ENCODE assay signal across 1 cellular context in the genomic region with DNA sequence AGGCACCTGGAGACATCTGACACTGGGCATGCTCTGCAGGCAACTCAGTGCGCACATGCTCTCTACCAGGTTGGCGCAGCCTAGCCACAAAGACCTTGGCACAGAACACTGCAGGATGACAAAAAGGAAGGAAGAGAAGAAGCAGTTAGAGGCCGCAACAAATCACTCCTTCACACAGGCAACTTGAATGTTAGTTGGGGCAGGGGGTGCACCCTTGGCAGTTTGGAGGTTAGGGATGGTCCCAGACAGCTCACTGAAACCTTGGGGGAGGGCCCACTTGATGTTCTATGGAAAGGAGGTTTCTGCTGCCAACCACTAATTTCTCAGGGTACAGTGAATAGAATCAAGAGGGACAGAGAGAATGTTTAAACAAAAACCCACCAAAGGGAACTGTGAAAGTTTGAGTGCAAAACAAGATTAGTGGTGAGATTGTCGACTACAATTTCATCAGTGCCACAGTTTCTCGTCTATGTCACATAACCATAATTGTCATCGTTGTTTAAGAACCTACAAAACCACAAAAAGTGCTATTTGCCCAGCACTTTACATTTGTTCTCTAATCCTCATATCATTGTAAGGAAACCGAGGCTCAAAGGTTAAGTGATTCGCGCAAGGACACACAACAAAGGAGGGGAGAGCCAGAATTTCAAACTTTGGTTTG.
TF ChIP-seq lines count a peak whose summit lies in the region.

No MANE protein-coding gene starts in this region.

TF ChIP-seq in GM12878, 131 proteins besides CTCF, POLR2A, EP300 and RAD21 (continued from another document and continues in another):
- TF ChIP-seq, protein P1, sequence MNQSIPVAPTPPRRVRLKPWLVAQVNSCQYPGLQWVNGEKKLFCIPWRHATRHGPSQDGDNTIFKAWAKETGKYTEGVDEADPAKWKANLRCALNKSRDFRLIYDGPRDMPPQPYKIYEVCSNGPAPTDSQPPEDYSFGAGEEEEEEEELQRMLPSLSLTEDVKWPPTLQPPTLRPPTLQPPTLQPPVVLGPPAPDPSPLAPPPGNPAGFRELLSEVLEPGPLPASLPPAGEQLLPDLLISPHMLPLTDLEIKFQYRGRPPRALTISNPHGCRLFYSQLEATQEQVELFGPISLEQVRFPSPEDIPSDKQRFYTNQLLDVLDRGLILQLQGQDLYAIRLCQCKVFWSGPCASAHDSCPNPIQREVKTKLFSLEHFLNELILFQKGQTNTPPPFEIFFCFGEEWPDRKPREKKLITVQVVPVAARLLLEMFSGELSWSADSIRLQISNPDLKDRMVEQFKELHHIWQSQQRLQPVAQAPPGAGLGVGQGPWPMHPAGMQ (IDR thresholded peaks at IDR 0.05; ENCODE audit: borderline replicate concordance) = no peak
- TF ChIP-seq, protein P2, sequence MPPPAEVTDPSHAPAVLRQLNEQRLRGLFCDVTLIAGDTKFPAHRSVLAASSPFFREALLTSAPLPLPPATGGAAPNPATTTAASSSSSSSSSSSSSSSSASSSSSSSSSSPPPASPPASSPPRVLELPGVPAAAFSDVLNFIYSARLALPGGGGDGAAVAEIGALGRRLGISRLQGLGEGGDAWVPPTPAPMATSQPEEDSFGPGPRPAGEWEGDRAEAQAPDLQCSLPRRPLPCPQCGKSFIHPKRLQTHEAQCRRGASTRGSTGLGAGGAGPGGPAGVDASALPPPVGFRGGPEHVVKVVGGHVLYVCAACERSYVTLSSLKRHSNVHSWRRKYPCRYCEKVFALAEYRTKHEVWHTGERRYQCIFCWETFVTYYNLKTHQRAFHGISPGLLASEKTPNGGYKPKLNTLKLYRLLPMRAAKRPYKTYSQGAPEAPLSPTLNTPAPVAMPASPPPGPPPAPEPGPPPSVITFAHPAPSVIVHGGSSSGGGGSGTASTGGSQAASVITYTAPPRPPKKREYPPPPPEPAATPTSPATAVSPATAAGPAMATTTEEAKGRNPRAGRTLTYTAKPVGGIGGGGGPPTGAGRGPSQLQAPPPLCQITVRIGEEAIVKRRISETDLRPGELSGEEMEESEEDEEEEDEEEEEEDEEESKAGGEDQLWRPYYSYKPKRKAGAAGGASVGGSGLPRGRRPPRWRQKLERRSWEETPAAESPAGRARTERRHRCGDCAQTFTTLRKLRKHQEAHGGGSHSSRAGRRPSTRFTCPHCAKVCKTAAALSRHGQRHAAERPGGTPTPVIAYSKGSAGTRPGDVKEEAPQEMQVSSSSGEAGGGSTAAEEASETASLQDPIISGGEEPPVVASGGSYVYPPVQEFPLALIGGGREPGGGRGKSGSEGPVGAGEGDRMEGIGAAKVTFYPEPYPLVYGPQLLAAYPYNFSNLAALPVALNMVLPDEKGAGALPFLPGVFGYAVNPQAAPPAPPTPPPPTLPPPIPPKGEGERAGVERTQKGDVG (CRISPR knock-in tag; IDR thresholded peaks at IDR 0.05) = no peak
- TF ChIP-seq HDAC6 (IDR thresholded peaks at IDR 0.05; ENCODE audit: unreplicated experiment) (no peak), HDAC2 (IDR thresholded peaks at IDR 0.05) (no peak), MTA2 (IDR thresholded peaks at IDR 0.05; ENCODE audit: low read depth) (peak; percentile 89), SMC3 (IDR thresholded peaks at IDR 0.05; ENCODE audit: borderline replicate concordance, low read length) (no peak), DPF2 (IDR thresholded peaks at IDR 0.05) (no peak), PML (IDR thresholded peaks at IDR 0.05; ENCODE audit: low read length) (no peak), LARP7 (IDR thresholded peaks at IDR 0.05) (no peak), EZH2 (IDR thresholded peaks at IDR 0.05; ENCODE audit: borderline replicate concordance, control insufficient read depth, low read depth, low read length) (no peak), BRCA1 (IDR thresholded peaks at IDR 0.05; ENCODE audit: low read depth, low read length) (no peak), CREB1 (IDR thresholded peaks at IDR 0.05; ENCODE audit: low read depth) (no peak), ATF7 (IDR thresholded peaks at IDR 0.05; ENCODE audit: low read depth) (peak; percentile 71; the same call in 1 of the 2 replicates), TCF3 (IDR thresholded peaks at IDR 0.05; ENCODE audit: borderline replicate concordance, insufficient read depth, low read depth, low read length) (no peak), YBX1 (IDR thresholded peaks at IDR 0.05) (no peak), SPI1 (IDR thresholded peaks at IDR 0.05; ENCODE audit: borderline replicate concordance, insufficient read depth, low read depth, low read length) (peak; percentile 48; the same call in 1 of the 2 replicates), KAT2A (conservative IDR thresholded peaks at IDR 0.05; ENCODE audit: control insufficient read depth, low read depth, low read length) (no peak), RFX5 (IDR thresholded peaks at IDR 0.05; ENCODE audit: low read depth, low read length) (no peak), STAT1 (conservative IDR thresholded peaks at IDR 0.05) (no peak), IKZF1 (conservative IDR thresholded peaks at IDR 0.05) (peak; percentile 59; the same call in 1 of the 2 replicates), BCL11A (IDR thresholded peaks at IDR 0.05; ENCODE audit: low read depth, low read length) (peak; percentile 21; the same call in 1 of the 2 replicates), RUNX3 (IDR thresholded peaks at IDR 0.05; ENCODE audit: low read length) (peak; percentile 78), MEF2A (IDR thresholded peaks at IDR 0.05; ENCODE audit: insufficient read depth, low read depth, low read length) (no peak), KDM1A (IDR thresholded peaks at IDR 0.05; ENCODE audit: borderline replicate concordance) (no peak), EED (IDR thresholded peaks at IDR 0.05; ENCODE audit: low read depth) (0 out of 2 replicates have a peak, but pooled peaks have one; percentile 25), SREBF2 (IDR thresholded peaks at IDR 0.05; ENCODE audit: low read length) (no peak), CREM (IDR thresholded peaks at IDR 0.05; ENCODE audit: low read depth) (no peak), PAX8 (IDR thresholded peaks at IDR 0.05) (no peak), NR2F1 (conservative IDR thresholded peaks at IDR 0.05) (peak; percentile 45; the same call in 1 of the 2 replicates), RAD51 (IDR thresholded peaks at IDR 0.05) (no peak), ZNF207 (IDR thresholded peaks at IDR 0.05; ENCODE audit: borderline replicate concordance) (no peak)
- TF ChIP-seq, protein P3, sequence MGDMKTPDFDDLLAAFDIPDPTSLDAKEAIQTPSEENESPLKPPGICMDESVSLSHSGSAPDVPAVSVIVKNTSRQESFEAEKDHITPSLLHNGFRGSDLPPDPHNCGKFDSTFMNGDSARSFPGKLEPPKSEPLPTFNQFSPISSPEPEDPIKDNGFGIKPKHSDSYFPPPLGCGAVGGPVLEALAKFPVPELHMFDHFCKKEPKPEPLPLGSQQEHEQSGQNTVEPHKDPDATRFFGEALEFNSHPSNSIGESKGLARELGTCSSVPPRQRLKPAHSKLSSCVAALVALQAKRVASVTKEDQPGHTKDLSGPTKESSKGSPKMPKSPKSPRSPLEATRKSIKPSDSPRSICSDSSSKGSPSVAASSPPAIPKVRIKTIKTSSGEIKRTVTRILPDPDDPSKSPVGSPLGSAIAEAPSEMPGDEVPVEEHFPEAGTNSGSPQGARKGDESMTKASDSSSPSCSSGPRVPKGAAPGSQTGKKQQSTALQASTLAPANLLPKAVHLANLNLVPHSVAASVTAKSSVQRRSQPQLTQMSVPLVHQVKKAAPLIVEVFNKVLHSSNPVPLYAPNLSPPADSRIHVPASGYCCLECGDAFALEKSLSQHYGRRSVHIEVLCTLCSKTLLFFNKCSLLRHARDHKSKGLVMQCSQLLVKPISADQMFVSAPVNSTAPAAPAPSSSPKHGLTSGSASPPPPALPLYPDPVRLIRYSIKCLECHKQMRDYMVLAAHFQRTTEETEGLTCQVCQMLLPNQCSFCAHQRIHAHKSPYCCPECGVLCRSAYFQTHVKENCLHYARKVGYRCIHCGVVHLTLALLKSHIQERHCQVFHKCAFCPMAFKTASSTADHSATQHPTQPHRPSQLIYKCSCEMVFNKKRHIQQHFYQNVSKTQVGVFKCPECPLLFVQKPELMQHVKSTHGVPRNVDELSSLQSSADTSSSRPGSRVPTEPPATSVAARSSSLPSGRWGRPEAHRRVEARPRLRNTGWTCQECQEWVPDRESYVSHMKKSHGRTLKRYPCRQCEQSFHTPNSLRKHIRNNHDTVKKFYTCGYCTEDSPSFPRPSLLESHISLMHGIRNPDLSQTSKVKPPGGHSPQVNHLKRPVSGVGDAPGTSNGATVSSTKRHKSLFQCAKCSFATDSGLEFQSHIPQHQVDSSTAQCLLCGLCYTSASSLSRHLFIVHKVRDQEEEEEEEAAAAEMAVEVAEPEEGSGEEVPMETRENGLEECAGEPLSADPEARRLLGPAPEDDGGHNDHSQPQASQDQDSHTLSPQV (IDR thresholded peaks at IDR 0.05) = no peak
- TF ChIP-seq, protein P4, sequence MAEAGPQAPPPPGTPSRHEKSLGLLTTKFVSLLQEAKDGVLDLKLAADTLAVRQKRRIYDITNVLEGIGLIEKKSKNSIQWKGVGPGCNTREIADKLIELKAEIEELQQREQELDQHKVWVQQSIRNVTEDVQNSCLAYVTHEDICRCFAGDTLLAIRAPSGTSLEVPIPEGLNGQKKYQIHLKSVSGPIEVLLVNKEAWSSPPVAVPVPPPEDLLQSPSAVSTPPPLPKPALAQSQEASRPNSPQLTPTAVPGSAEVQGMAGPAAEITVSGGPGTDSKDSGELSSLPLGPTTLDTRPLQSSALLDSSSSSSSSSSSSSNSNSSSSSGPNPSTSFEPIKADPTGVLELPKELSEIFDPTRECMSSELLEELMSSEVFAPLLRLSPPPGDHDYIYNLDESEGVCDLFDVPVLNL (IDR thresholded peaks at IDR 0.05; ENCODE audit: low read depth, low read length) = no peak
- TF ChIP-seq, protein P5, sequence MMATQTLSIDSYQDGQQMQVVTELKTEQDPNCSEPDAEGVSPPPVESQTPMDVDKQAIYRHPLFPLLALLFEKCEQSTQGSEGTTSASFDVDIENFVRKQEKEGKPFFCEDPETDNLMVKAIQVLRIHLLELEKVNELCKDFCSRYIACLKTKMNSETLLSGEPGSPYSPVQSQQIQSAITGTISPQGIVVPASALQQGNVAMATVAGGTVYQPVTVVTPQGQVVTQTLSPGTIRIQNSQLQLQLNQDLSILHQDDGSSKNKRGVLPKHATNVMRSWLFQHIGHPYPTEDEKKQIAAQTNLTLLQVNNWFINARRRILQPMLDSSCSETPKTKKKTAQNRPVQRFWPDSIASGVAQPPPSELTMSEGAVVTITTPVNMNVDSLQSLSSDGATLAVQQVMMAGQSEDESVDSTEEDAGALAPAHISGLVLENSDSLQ (IDR thresholded peaks at IDR 0.05) = no peak
- TF ChIP-seq, protein P6, sequence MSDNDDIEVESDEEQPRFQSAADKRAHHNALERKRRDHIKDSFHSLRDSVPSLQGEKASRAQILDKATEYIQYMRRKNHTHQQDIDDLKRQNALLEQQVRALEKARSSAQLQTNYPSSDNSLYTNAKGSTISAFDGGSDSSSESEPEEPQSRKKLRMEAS (IDR thresholded peaks at IDR 0.05; ENCODE audit: low read depth, low read length) = no peak
- TF ChIP-seq, protein P7, sequence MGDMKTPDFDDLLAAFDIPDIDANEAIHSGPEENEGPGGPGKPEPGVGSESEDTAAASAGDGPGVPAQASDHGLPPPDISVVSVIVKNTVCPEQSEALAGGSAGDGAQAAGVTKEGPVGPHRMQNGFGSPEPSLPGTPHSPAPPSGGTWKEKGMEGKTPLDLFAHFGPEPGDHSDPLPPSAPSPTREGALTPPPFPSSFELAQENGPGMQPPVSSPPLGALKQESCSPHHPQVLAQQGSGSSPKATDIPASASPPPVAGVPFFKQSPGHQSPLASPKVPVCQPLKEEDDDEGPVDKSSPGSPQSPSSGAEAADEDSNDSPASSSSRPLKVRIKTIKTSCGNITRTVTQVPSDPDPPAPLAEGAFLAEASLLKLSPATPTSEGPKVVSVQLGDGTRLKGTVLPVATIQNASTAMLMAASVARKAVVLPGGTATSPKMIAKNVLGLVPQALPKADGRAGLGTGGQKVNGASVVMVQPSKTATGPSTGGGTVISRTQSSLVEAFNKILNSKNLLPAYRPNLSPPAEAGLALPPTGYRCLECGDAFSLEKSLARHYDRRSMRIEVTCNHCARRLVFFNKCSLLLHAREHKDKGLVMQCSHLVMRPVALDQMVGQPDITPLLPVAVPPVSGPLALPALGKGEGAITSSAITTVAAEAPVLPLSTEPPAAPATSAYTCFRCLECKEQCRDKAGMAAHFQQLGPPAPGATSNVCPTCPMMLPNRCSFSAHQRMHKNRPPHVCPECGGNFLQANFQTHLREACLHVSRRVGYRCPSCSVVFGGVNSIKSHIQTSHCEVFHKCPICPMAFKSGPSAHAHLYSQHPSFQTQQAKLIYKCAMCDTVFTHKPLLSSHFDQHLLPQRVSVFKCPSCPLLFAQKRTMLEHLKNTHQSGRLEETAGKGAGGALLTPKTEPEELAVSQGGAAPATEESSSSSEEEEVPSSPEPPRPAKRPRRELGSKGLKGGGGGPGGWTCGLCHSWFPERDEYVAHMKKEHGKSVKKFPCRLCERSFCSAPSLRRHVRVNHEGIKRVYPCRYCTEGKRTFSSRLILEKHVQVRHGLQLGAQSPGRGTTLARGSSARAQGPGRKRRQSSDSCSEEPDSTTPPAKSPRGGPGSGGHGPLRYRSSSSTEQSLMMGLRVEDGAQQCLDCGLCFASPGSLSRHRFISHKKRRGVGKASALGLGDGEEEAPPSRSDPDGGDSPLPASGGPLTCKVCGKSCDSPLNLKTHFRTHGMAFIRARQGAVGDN (IDR thresholded peaks at IDR 0.05) = no peak
- TF ChIP-seq, protein P8, sequence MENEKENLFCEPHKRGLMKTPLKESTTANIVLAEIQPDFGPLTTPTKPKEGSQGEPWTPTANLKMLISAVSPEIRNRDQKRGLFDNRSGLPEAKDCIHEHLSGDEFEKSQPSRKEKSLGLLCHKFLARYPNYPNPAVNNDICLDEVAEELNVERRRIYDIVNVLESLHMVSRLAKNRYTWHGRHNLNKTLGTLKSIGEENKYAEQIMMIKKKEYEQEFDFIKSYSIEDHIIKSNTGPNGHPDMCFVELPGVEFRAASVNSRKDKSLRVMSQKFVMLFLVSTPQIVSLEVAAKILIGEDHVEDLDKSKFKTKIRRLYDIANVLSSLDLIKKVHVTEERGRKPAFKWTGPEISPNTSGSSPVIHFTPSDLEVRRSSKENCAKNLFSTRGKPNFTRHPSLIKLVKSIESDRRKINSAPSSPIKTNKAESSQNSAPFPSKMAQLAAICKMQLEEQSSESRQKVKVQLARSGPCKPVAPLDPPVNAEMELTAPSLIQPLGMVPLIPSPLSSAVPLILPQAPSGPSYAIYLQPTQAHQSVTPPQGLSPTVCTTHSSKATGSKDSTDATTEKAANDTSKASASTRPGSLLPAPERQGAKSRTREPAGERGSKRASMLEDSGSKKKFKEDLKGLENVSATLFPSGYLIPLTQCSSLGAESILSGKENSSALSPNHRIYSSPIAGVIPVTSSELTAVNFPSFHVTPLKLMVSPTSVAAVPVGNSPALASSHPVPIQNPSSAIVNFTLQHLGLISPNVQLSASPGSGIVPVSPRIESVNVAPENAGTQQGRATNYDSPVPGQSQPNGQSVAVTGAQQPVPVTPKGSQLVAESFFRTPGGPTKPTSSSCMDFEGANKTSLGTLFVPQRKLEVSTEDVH (IDR thresholded peaks at IDR 0.05; ENCODE audit: low read depth, partially characterized antibody) = no peak
- TF ChIP-seq, protein P9, sequence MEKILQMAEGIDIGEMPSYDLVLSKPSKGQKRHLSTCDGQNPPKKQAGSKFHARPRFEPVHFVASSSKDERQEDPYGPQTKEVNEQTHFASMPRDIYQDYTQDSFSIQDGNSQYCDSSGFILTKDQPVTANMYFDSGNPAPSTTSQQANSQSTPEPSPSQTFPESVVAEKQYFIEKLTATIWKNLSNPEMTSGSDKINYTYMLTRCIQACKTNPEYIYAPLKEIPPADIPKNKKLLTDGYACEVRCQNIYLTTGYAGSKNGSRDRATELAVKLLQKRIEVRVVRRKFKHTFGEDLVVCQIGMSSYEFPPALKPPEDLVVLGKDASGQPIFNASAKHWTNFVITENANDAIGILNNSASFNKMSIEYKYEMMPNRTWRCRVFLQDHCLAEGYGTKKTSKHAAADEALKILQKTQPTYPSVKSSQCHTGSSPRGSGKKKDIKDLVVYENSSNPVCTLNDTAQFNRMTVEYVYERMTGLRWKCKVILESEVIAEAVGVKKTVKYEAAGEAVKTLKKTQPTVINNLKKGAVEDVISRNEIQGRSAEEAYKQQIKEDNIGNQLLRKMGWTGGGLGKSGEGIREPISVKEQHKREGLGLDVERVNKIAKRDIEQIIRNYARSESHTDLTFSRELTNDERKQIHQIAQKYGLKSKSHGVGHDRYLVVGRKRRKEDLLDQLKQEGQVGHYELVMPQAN (conservative IDR thresholded peaks at IDR 0.05) = no peak
